ENCODE assay signal across 10 cellular contexts in the genomic region with DNA sequence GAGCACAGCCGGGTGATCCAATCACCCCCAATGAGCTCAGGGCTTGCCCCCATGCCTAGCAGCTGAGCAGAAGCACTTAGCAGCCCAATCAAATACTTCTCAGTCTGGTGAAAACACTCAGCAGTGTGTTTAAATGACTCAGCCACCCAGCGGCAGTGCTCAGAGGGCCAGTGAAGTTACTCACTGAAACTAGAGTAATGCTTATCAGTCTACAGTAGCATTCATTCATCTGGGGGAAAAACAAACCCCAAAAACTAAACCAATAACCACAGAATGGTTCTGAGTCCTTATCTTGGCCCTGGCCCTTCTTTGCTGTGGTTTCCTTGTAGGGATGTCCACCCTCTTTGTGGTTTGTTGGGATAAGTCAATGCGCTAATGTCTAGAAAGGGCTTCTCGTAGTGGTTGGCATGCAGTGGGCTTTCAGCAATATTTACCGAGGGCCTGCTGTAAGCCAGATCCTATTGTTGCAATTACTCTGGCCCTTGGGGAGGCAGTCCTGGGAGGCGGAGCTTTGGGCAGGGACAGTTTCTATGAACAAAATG. TPM values are rescaled to one million over a fixed set of nuclear protein-coding genes. Genes with fewer than 3 reads are reported as not detected.
DNase-seq lines count a peak whose midpoint lies in the region; ATAC-seq and TF ChIP-seq lines count a peak whose summit lies in the region.
"Had no signal": no experiment of that assay in that cellular context is flagged by ENCODE, and none has a peak within 500 bp of the region (broad histone marks: within the 10 kb centered on the region; RNA-seq: fewer than 3 reads in every experiment).

No MANE protein-coding gene starts in this region.

- peaks cover 6% of the 10 kb centered on the region for H3K27me3 ChIP-seq in CD4-positive, alpha-beta memory T cell (ENCODE audit: insufficient read depth, low read length)
- H3K27me3 ChIP-seq in spleen (replicated peaks in 1 of 7) = peaks cover 0 to 60% (median 0%) of the 10 kb centered on the region in 7 donors

- H3K27ac ChIP-seq in CD4-positive, alpha-beta memory T cell (ENCODE audit: low read depth, low read length) = no peak overlapping the region
- no peak overlapping the region for H3K27ac ChIP-seq in spleen

- no peaks in the 10 kb centered on the region for H3K9me3 ChIP-seq in CD4-positive, alpha-beta memory T cell (ENCODE audit: control insufficient read depth in 1 of 2, low read length in 2 of 2)
- peaks cover 0 to 10% (median 0%) of the 10 kb centered on the region in 8 donors for H3K9me3 ChIP-seq in spleen

- TF ChIP-seq CTCF in spleen (IDR thresholded peaks at IDR 0.05 in 8 of 11, conservative IDR thresholded peaks at IDR 0.05 in 3 of 11) = no peak

- H3K36me3 Mint-ChIP-seq in CD4-positive, alpha-beta memory T cell = no peaks in the 10 kb centered on the region

- no peak overlapping the region for H3K4me3 Mint-ChIP-seq in CD4-positive, alpha-beta memory T cell
- H3K4me3 Mint-ChIP-seq: IgD-negative memory B cell; stimulated activated naive CD8-positive, alpha-beta T cell treated with anti-CD3 and anti-CD28 coated beads, Interleukin-15, Interleukin-2, amounts not matched to agents 100 ng/mL and 50 ng/mL, for 24 hours had no signal

- 24 to 51% (median 34%) methylated on average over 6 of the region's 6 CpGs for WGBS in spleen, 5 donors

- H3K27me3 Mint-ChIP-seq in CD4-positive, alpha-beta memory T cell = peaks cover 28 to 31% of the 10 kb centered on the region in 2 donors

- POLR2A ChIA-PET in CD4-positive, alpha-beta memory T cell (lab: Charles Lee; ENCODE audit: partially characterized antibody) = no interaction called here

- CTCF ChIA-PET in CD4-positive, alpha-beta memory T cell (lab: Charles Lee; ENCODE audit: partially characterized antibody) = no interaction called here

- no peaks in the 10 kb centered on the region for H3K9me3 Mint-ChIP-seq in CD4-positive, alpha-beta memory T cell
- H3K9me3 Mint-ChIP-seq: stimulated activated naive CD8-positive, alpha-beta T cell treated with anti-CD3 and anti-CD28 coated beads, Interleukin-15, Interleukin-2, amounts not matched to agents 100 ng/mL and 50 ng/mL, for 24 hours had no signal

- no peaks in the 10 kb centered on the region for H3K36me3 ChIP-seq in CD4-positive, alpha-beta memory T cell (ENCODE audit: insufficient read depth, low read length)
- H3K36me3 ChIP-seq in spleen = no peaks in the 10 kb centered on the region

- ATAC-seq in GM18508 (IDR thresholded peaks at IDR 0.05; ENCODE audit: insufficient read depth, unreplicated experiment) (peak; percentile 94), HG02870 (IDR thresholded peaks at IDR 0.05; ENCODE audit: unreplicated experiment) (peak; percentile 99), left colon (no peak)

- H3K27ac Mint-ChIP-seq in CD4-positive, alpha-beta memory T cell = no peak overlapping the region
- H3K27ac Mint-ChIP-seq: IgD-negative memory B cell; stimulated activated naive CD8-positive, alpha-beta T cell treated with anti-CD3 and anti-CD28 coated beads, Interleukin-15, Interleukin-2, amounts not matched to agents 100 ng/mL and 50 ng/mL, for 24 hours had no signal

- TF ChIP-seq POLR2A in spleen (IDR thresholded peaks at IDR 0.05) = no peak

- no peak overlapping the region for H3K4me3 ChIP-seq in CD4-positive, alpha-beta memory T cell (ENCODE audit: low read length in 2 of 2)
- no peak overlapping the region for H3K4me3 ChIP-seq in spleen

- DNase-seq in AG08395 (ENCODE audit: low spot score) = peak; percentile 88
- peak; percentile 95 for DNase-seq in OCI-M1 (lab: John Stamatoyannopoulos, UW)
- peak; percentile 68 for DNase-seq in hepatic stellate cell (ENCODE audit: low spot score)
- no peak for DNase-seq in left colon
- no peak for DNase-seq in CD4-positive, alpha-beta memory T cell
- no peak for DNase-seq in spleen

- intact Hi-C loops in left colon (cut with DNase I, micrococcal nuclease) (no loop called here), spleen (cut with DNase I; ENCODE audit: low total_unique reads) (no loop called here)
- intact Hi-C loops in CD4-positive, alpha-beta memory T cell (cut with micrococcal nuclease) = no loop called here

- no peaks in the 10 kb centered on the region for H3K4me1 Mint-ChIP-seq in CD4-positive, alpha-beta memory T cell
- H3K4me1 Mint-ChIP-seq: IgD-negative memory B cell had no signal

- H3K4me1 ChIP-seq in CD4-positive, alpha-beta memory T cell (ENCODE audit: insufficient read depth, low read length) = no peaks in the 10 kb centered on the region
- no peaks in the 10 kb centered on the region for H3K4me1 ChIP-seq in spleen

RNA-seq across cellular contexts. Expression of a gene that starts 43.2 kb away (rescaled TPM):
- not detected for total RNA-seq in left colon
- total RNA-seq in CD4-positive, alpha-beta memory T cell = not detected
- polyA plus RNA-seq in CD4-positive, alpha-beta memory T cell = not detected
- under 1 TPM in 2 of 7 donors, not detected in 5; 0.27 to 0.28 TPM for total RNA-seq in spleen
- under 1 TPM; 0.20 to 0.35 (median 0.30) TPM for polyA plus RNA-seq in spleen
- polyA plus RNA-seq: IgD-negative memory B cell had no signal

Comparison
In these comparisons a context has a peak if more than half of its experiments do, and no peak if none do; other contexts are left out.
1. DNase-seq: peak in AG08395 (single experiment), OCI-M1 (single experiment) and hepatic stellate cell (single experiment); none in left colon (0 of 2), CD4-positive, alpha-beta memory T cell (0 of 5) and spleen (single experiment).